1 cellular context compared by ENCODE assay signal in genomic region chr1:216111842-216112241, GRCh38.
TF ChIP-seq lines count a peak whose summit lies in the region.

No MANE protein-coding gene starts in this region.

TF ChIP-seq in WTC11, 78 proteins besides CTCF, POLR2A, EP300 and RAD21 (continued from another document):
- TF ChIP-seq ZNF281 (CRISPR knock-in tag; IDR thresholded peaks at IDR 0.05) (no peak), OVOL2 (CRISPR knock-in tag; IDR thresholded peaks at IDR 0.05; ENCODE audit: borderline replicate concordance) (no peak), ZNF425 (CRISPR knock-in tag; conservative IDR thresholded peaks at IDR 0.05) (no peak), ZNF317 (CRISPR knock-in tag; IDR thresholded peaks at IDR 0.05; ENCODE audit: borderline replicate concordance, low read depth) (no peak), ATF2 (CRISPR knock-in tag; IDR thresholded peaks at IDR 0.05; ENCODE audit: borderline replicate concordance, low read depth) (no peak), ZNF232 (CRISPR knock-in tag; IDR thresholded peaks at IDR 0.05) (no peak), GTF2I (CRISPR knock-in tag; conservative IDR thresholded peaks at IDR 0.05) (no peak), MAX (CRISPR knock-in tag; IDR thresholded peaks at IDR 0.05) (no peak), PRRX2 (CRISPR knock-in tag; IDR thresholded peaks at IDR 0.05) (no peak), FOXJ3 (CRISPR knock-in tag; IDR thresholded peaks at IDR 0.05; ENCODE audit: borderline replicate concordance) (no peak)
